ENCODE assay signal across 10 cellular contexts in genomic region chr21:44914176-44914874, GRCh38. TPM values are rescaled to one million over a fixed set of nuclear protein-coding genes. Genes with fewer than 3 reads are reported as not detected.
DNase-seq lines count a peak whose midpoint lies in the region; ATAC-seq and TF ChIP-seq lines count a peak whose summit lies in the region.
"Had no signal": no experiment of that assay in that cellular context is flagged by ENCODE, and none has a peak within 500 bp of the region (broad histone marks: within the 10 kb centered on the region; RNA-seq: fewer than 3 reads in every experiment).

No MANE protein-coding gene starts in this region.

- H2AFZ ChIP-seq in OCI-LY1 (ENCODE audit: low read length), result no peak overlapping the region

- H3K27me3 ChIP-seq in OCI-LY1 (ENCODE audit: insufficient read depth, low read length) (peaks cover 6% of the 10 kb centered on the region; the same call in 1 of the 2 replicates), uterus (no peaks in the 10 kb centered on the region)

- peak overlapping the region; percentile 16; the same call in 1 of the 2 replicates for H3K4me2 ChIP-seq in OCI-LY1 (ENCODE audit: low read length)

- no peak for TF ChIP-seq POLR2A in uterus (IDR thresholded peaks at IDR 0.05)

- H3K36me3 ChIP-seq in OCI-LY1 (ENCODE audit: insufficient read depth, low read length) (no peaks in the 10 kb centered on the region), uterus (no peaks in the 10 kb centered on the region)

- H3K4me1 ChIP-seq in OCI-LY1 (ENCODE audit: insufficient read depth, low read length, severe bottlenecking) (peaks cover 22% of the 10 kb centered on the region), uterus (no peaks in the 10 kb centered on the region)

- peaks cover 74% of the 10 kb centered on the region for H3K4me1 Mint-ChIP-seq in activated naive CD8-positive, alpha-beta T cell treated with anti-CD3 and anti-CD28 coated beads for 36 hours

- H3K36me3 Mint-ChIP-seq in activated naive CD8-positive, alpha-beta T cell treated with anti-CD3 and anti-CD28 coated beads for 36 hours, result peaks cover 24% of the 10 kb centered on the region
- H3K36me3 Mint-ChIP-seq: brain had no signal

- peak; percentile 55 for ATAC-seq in GM19468 (IDR thresholded peaks at IDR 0.05; ENCODE audit: extremely low read depth, unreplicated experiment)
- ATAC-seq in HG02885 (IDR thresholded peaks at IDR 0.05; ENCODE audit: poor library complexity, unreplicated experiment), result no peak
- ATAC-seq in HG03159 (IDR thresholded peaks at IDR 0.05; ENCODE audit: unreplicated experiment), result no peak

- no peaks in the 10 kb centered on the region for H3K9me3 Mint-ChIP-seq in activated naive CD8-positive, alpha-beta T cell treated with anti-CD3 and anti-CD28 coated beads for 36 hours
- H3K9me3 Mint-ChIP-seq: neural crest cell had no signal

- peak overlapping the region; percentile 10 for H3K4me3 ChIP-seq in OCI-LY1 (ENCODE audit: low read depth, low read length, poor library complexity, severe bottlenecking)
- H3K4me3 ChIP-seq in uterus, result no peak overlapping the region

- no peaks in the 10 kb centered on the region for H3F3A ChIP-seq in OCI-LY1 (ENCODE audit: insufficient read depth, low read length)

- peak overlapping the region; percentile 84 for H3K4me3 Mint-ChIP-seq in activated naive CD8-positive, alpha-beta T cell treated with anti-CD3 and anti-CD28 coated beads for 36 hours
- H3K4me3 Mint-ChIP-seq: brain, neural crest cell had no signal

- H3K27ac ChIP-seq in OCI-LY1 (ENCODE audit: low read depth, low read length, poor library complexity, severe bottlenecking) (no peak overlapping the region), uterus (no peak overlapping the region)

- H3K9me3 ChIP-seq in OCI-LY1 (ENCODE audit: low read length) (no peaks in the 10 kb centered on the region), uterus (no peaks in the 10 kb centered on the region)

- TF ChIP-seq CTCF in OCI-LY1 (IDR thresholded peaks at IDR 0.05; ENCODE audit: low read length) (no peak), uterus (IDR thresholded peaks at IDR 0.05) (no peak)

- no peaks in the 10 kb centered on the region for H4K20me1 ChIP-seq in OCI-LY1 (ENCODE audit: insufficient read depth, low read length)

- peak; percentile 74 for DNase-seq in activated naive CD8-positive, alpha-beta T cell treated with anti-CD3 and anti-CD28 coated beads for 36 hours
- peak; percentile 80 for DNase-seq in stimulated activated CD8-positive, alpha-beta memory T cell treated with anti-CD3 and anti-CD28 coated beads, Interleukin-4, amount 100 ng/mL, for 48 hours
- DNase-seq in uterus (no peak), NCI-H1694 treated with DMSO at 0.1 percent for 48 hours (lab: John Stamatoyannopoulos, UW) (no peak)

- intact Hi-C loops in uterus (cut with DNase I; ENCODE audit: low total_unique reads), result no loop called here

- no peaks in the 10 kb centered on the region for H3K27me3 Mint-ChIP-seq in activated naive CD8-positive, alpha-beta T cell treated with anti-CD3 and anti-CD28 coated beads for 36 hours

- no peak overlapping the region for H3K9ac ChIP-seq in OCI-LY1 (ENCODE audit: low read length)

- H3K9me2 ChIP-seq in OCI-LY1 (ENCODE audit: low read depth, low read length), result no peaks in the 10 kb centered on the region

- no peaks in the 10 kb centered on the region for H3K79me2 ChIP-seq in OCI-LY1 (ENCODE audit: insufficient read depth, low read length)

- peak overlapping the region; percentile 85 for H3K27ac Mint-ChIP-seq in activated naive CD8-positive, alpha-beta T cell treated with anti-CD3 and anti-CD28 coated beads for 36 hours

RNA-seq across cellular contexts. Expression of gene ITGB2, which starts 6.4 kb away (rescaled TPM):
- total RNA-seq in activated naive CD8-positive, alpha-beta T cell treated with anti-CD3 and anti-CD28 coated beads for 36 hours, result 100 to 1,000 TPM; 223 to 234 TPM
- total RNA-seq in uterus, result 10 to 100 TPM; 20.2 to 46.8 (median 21.0) TPM

RNA-seq across cellular contexts. Expression of gene SLX9, which starts 25.5 kb away (rescaled TPM):
- total RNA-seq in activated naive CD8-positive, alpha-beta T cell treated with anti-CD3 and anti-CD28 coated beads for 36 hours, result 10 to 100 TPM; 85.9 to 93.6 TPM
- 10 to 100 TPM in 2 of 4 donors, 1 to 10 TPM in 1, not detected in 1; 8.6 to 24.3 (median 10.5) TPM for total RNA-seq in uterus

RNA-seq across cellular contexts. Expression of gene PTTG1IP, which starts 40.8 kb away (rescaled TPM):
- 10 to 100 TPM; 40.3 to 44.7 TPM for total RNA-seq in activated naive CD8-positive, alpha-beta T cell treated with anti-CD3 and anti-CD28 coated beads for 36 hours
- 100 to 1,000 TPM; 108 to 202 (median 146) TPM for total RNA-seq in uterus

Comparison
In these comparisons a context has a peak if more than half of its experiments do, and no peak if none do; other contexts are left out.
1. DNase-seq: peak in activated naive CD8-positive, alpha-beta T cell treated with anti-CD3 and anti-CD28 coated beads for 36 hours (single experiment) and stimulated activated CD8-positive, alpha-beta memory T cell treated with anti-CD3 and anti-CD28 coated beads, Interleukin-4, amount 100 ng/mL, for 48 hours (single experiment); none in uterus (0 of 2) and NCI-H1694 treated with DMSO at 0.1 percent for 48 hours (single experiment).
2. RNA of gene ITGB2, which starts 6.4 kb away (total RNA-seq): 223 to 234 TPM in activated naive CD8-positive, alpha-beta T cell treated with anti-CD3 and anti-CD28 coated beads for 36 hours; 20.2 to 46.8 TPM in uterus; every median in the first group is over 4 times any median in the second.